29 cellular contexts compared by ENCODE assay signal in genomic region chr6:129426343-129426742, GRCh38.
DNase-seq lines count a peak whose midpoint lies in the region; TF ChIP-seq lines count a peak whose summit lies in the region.
"Had no signal": no experiment of that assay in that cellular context is flagged by ENCODE, and none has a peak within 500 bp of the region (broad histone marks: within the 10 kb centered on the region; RNA-seq: fewer than 3 reads in every experiment).

No MANE protein-coding gene starts in this region.

- WGBS in urinary bladder, result 84% methylated on average over 2 of the region's 2 CpGs

- no peak for DNase-seq in stimulated activated CD4-positive, alpha-beta T cell treated with anti-CD3 and anti-CD28 coated beads, Interleukin-2, amount 100 ng/mL, for 24 hours
- DNase-seq in HCEC 1CT, result no peak
- DNase-seq: 8988T; ACHN; AML-193; BE2C; C1 segment of cervical spinal cord; Caco-2; Calu3; CD4-positive, alpha-beta memory T cell; CD4-positive, alpha-beta T cell; CD4-positive, CD25-positive, alpha-beta regulatory T cell; CD8-positive, alpha-beta memory T cell; CD8-positive, alpha-beta T cell; COR-L47; DMS 273 treated with DMSO at 0.1 percent for 48 hours; DMS153; DMS53; DMS79; DMS79 treated with DMSO at 0.1 percent for 48 hours; DND-41; EL had no signal

- H3K9ac ChIP-seq in neural cell (ENCODE audit: low read length), result no peak overlapping the region
- H3K9ac ChIP-seq: BLaER1; BLaER1 treated with 17β-estradiol and CSF1 and Interleukin-3, amounts not matched to agents 10 nM and 100 nM had no signal

- no peak for TF ChIP-seq CTCF in neural cell (IDR thresholded peaks at IDR 0.05; ENCODE audit: poor library complexity, severe bottlenecking)

- no peaks in the 10 kb centered on the region for H3K27me3 ChIP-seq in neural cell (ENCODE audit: insufficient read depth, low read depth, low read length)
- H3K27me3 ChIP-seq: BE2C; BLaER1; BLaER1 treated with 17β-estradiol and CSF1 and Interleukin-3, amounts not matched to agents 10 nM and 100 nM had no signal

- no peaks in the 10 kb centered on the region for H3K9me3 ChIP-seq in neural cell (ENCODE audit: low read length)
- H3K9me3 ChIP-seq: A549; BE2C; BLaER1; BLaER1 treated with 17β-estradiol and CSF1 and Interleukin-3, amounts not matched to agents 10 nM and 100 nM had no signal

- no peaks in the 10 kb centered on the region for H3K36me3 ChIP-seq in neural cell (ENCODE audit: insufficient read depth, low read length)
- H3K36me3 ChIP-seq in urinary bladder (ENCODE audit: insufficient read depth), result no peaks in the 10 kb centered on the region
- H3K36me3 ChIP-seq: BE2C; BLaER1; BLaER1 treated with 17β-estradiol and CSF1 and Interleukin-3, amounts not matched to agents 10 nM and 100 nM had no signal

- no peak overlapping the region for H3K4me3 ChIP-seq in neural cell (ENCODE audit: low read length)
- no peak overlapping the region for H3K4me3 ChIP-seq in urinary bladder (ENCODE audit: low read depth, low read length)
- H3K4me3 ChIP-seq: A549; BLaER1; BLaER1 treated with 17β-estradiol and CSF1 and Interleukin-3, amounts not matched to agents 10 nM and 100 nM had no signal

- no peaks in the 10 kb centered on the region for H3K4me1 ChIP-seq in urinary bladder (ENCODE audit: insufficient read depth)
- H3K4me1 ChIP-seq: A549; BE2C; BLaER1; BLaER1 treated with 17β-estradiol and CSF1 and Interleukin-3, amounts not matched to agents 10 nM and 100 nM; Caco-2 had no signal

- peak; percentile 68 for TF ChIP-seq EP300 in neural cell (conservative IDR thresholded peaks at IDR 0.05; ENCODE audit: poor library complexity, severe bottlenecking)

- no peaks in the 10 kb centered on the region for H3K9me2 ChIP-seq in neural cell (ENCODE audit: insufficient read depth, low read length)

- no peak overlapping the region for H2AFZ ChIP-seq in neural cell (ENCODE audit: low read depth, low read length)

- no peaks in the 10 kb centered on the region for H4K20me1 ChIP-seq in neural cell (ENCODE audit: insufficient read depth)
- H4K20me1 ChIP-seq: BLaER1; BLaER1 treated with 17β-estradiol and CSF1 and Interleukin-3, amounts not matched to agents 10 nM and 100 nM had no signal

- H3F3A ChIP-seq in neural cell (ENCODE audit: insufficient read depth, low read length, poor library complexity, severe bottlenecking), result no peaks in the 10 kb centered on the region

- H3K4me2 ChIP-seq in neural cell (ENCODE audit: low read length), result no peak overlapping the region
- H3K4me2 ChIP-seq: A549; BLaER1; BLaER1 treated with 17β-estradiol and CSF1 and Interleukin-3, amounts not matched to agents 10 nM and 100 nM had no signal

- H3K79me2 ChIP-seq in neural cell (replicated peaks; ENCODE audit: insufficient read depth, low read length), result no peaks in the 10 kb centered on the region

- H3K27ac ChIP-seq in neural cell (ENCODE audit: low read length) (no peak overlapping the region), urinary bladder (ENCODE audit: low read depth) (peak overlapping the region; percentile 38)
- H3K27ac ChIP-seq: 22Rv1; A549; BLaER1; BLaER1 treated with 17β-estradiol and CSF1 and Interleukin-3, amounts not matched to agents 10 nM and 100 nM; C4-2B had no signal

- no peak for TF ChIP-seq RAD21 in neural cell (conservative IDR thresholded peaks at IDR 0.05)

TF ChIP-seq in neural cell, 6 proteins besides CTCF, POLR2A, EP300 and RAD21:
- peak; percentile 95 for TF ChIP-seq REST (IDR thresholded peaks at IDR 0.05; ENCODE audit: borderline replicate concordance)
- no peak for TF ChIP-seq POLR2AphosphoS5 (IDR thresholded peaks at IDR 0.05)
- no peak for TF ChIP-seq SMC3 (conservative IDR thresholded peaks at IDR 0.05; ENCODE audit: poor library complexity)
- TF ChIP-seq EZH2 (IDR thresholded peaks at IDR 0.05; ENCODE audit: borderline replicate concordance, insufficient read depth, low read length, poor library complexity, severe bottlenecking), result no peak
TF ChIP-seq in neural cell: peak in this region for 1.
